8 cellular contexts compared by ENCODE assay signal in genomic region chr1:229558460-229559335, GRCh38. TPM values are rescaled to one million over a fixed set of nuclear protein-coding genes. Genes with fewer than 3 reads are reported as not detected.
A peak's percentile ranks its signal among the peaks of the same experiment; 100 is the strongest.
DNase-seq lines count a peak whose midpoint lies in the region; ATAC-seq, FAIRE-seq and TF ChIP-seq lines count a peak whose summit lies in the region.

Gene ABCB10, minus strand, starts transcription at chr1:229558707. Its CDS starts 55 bp downstream, at chr1:229558652.

- H3K9me3 ChIP-seq in keratinocyte (ENCODE audit: control insufficient read depth, low read depth, low read length) = no peaks in the 10 kb centered on the region

- peak within 1 kb of the TSS; percentile 59 to 79 (median 67) for H3K4me3 ChIP-seq in keratinocyte (ENCODE audit: control insufficient read depth in 2 of 3, extremely low read depth in 1 of 3, insufficient read depth in 2 of 3, low read depth in 1 of 3, low read length in 3 of 3)

- DNase-seq in AML-193 (lab: John Stamatoyannopoulos, UW) (peak; percentile 93 to 95), NCI-H345 treated with DMSO at 0.1 percent for 48 hours (lab: John Stamatoyannopoulos, UW; ENCODE audit: unreplicated experiment) (peak; percentile 94), cerebellar nuclear complex (lab: John Stamatoyannopoulos, UW) (peak; percentile 31 to 82), keratinocyte (ENCODE audit: low read depth, low spot score) (peak; percentile 73)
- peak; percentile 74 to 82 for DNase-seq in stimulated activated CD4-positive, alpha-beta T cell treated with anti-CD3 and anti-CD28 coated beads, Interleukin-15, amount 100 ng/mL, for 1 hour (ENCODE audit: low read depth in 1 of 2, low spot score in 1 of 2)

- H2AFZ ChIP-seq in keratinocyte (ENCODE audit: control insufficient read depth, low read length) = peak within 1 kb of the TSS; percentile 78

- no peaks in the 10 kb centered on the region for H3K36me3 ChIP-seq in keratinocyte (ENCODE audit: control insufficient read depth in 2 of 2, extremely low read depth in 1 of 2, insufficient read depth in 2 of 2, low read length in 2 of 2)

- peak within 1 kb of the TSS; percentile 83 for H3K4me2 ChIP-seq in keratinocyte (ENCODE audit: control insufficient read depth, extremely low read depth, insufficient read depth, low read depth, low read length)

- dilution Hi-C loops in keratinocyte (cut with MboI; ENCODE audit: extremely low pct_ligation_motif_present, low sequenced_read_pairs) = no loop called here

- TF ChIP-seq CTCF in keratinocyte (optimal IDR thresholded peaks at IDR 0.05 in 1 of 3, IDR thresholded peaks at IDR 0.05 in 1 of 3, conservative IDR thresholded peaks at IDR 0.05 in 1 of 3; ENCODE audit: extremely low read depth in 1 of 3, insufficient read depth in 2 of 3, low read length in 3 of 3) = peak; percentile 65 to 80 (median 75)

- H3K79me2 ChIP-seq in keratinocyte (ENCODE audit: control insufficient read depth, insufficient read depth, low read length) = peaks cover 31% of the 10 kb centered on the region

- FAIRE-seq in keratinocyte (lab: Jason Lieb, UNC) = peak; percentile 29

- no peaks in the 10 kb centered on the region for H3K27me3 ChIP-seq in keratinocyte (ENCODE audit: control insufficient read depth, extremely low read depth, insufficient read depth, low read length)

- peaks cover 11% of the 10 kb centered on the region for H3K4me1 ChIP-seq in keratinocyte (ENCODE audit: control insufficient read depth, extremely low read depth, insufficient read depth, low read length)

- H3K9ac ChIP-seq in keratinocyte (ENCODE audit: control insufficient read depth, extremely low read depth, insufficient read depth, low read length) = peak within 1 kb of the TSS; percentile 66

- no peaks in the 10 kb centered on the region for H4K20me1 ChIP-seq in keratinocyte (ENCODE audit: control insufficient read depth, extremely low read depth, insufficient read depth, low read length)

- peak within 1 kb of the TSS; percentile 43 for H3K27ac ChIP-seq in keratinocyte (ENCODE audit: control insufficient read depth, insufficient read depth, low read length)

- no peaks in the 10 kb centered on the region for H3K9me1 ChIP-seq in keratinocyte (ENCODE audit: control insufficient read depth, extremely low read depth, insufficient read depth, low read length)

- ATAC-seq in GM19025 (IDR thresholded peaks at IDR 0.05; ENCODE audit: low read depth, unreplicated experiment) (peak; percentile 78), HG03342 (IDR thresholded peaks at IDR 0.05; ENCODE audit: unreplicated experiment) (peak; percentile 73)
- peak; percentile 79 to 84 for ATAC-seq in activated CD4-positive, CD25-positive, alpha-beta regulatory T cell treated with anti-CD3 and anti-CD28 coated beads, Interleukin-2, amount 50 U/mL, for 24 hours

RNA-seq across cellular contexts. Expression of gene ABCB10, which starts in this region (rescaled TPM):
- 8.8 to 14.3 TPM (median 10.8 TPM) in 3 replicates for polyA plus RNA-seq in keratinocyte
- polyA plus RNA-seq in keratinocyte (2011; ENCODE audit: low read depth) = 1.9 TPM
- polyA plus RNA-seq in keratinocyte (2011; cell fraction: cytosol; rRNA removed) = 5.7 and 8.1 TPM in 2 replicates
- polyA plus RNA-seq in keratinocyte (2011; cell fraction: nucleus; rRNA removed) = 15.8 and 16.9 TPM in 2 replicates
- polyA plus RNA-seq in keratinocyte (2012; ENCODE audit: low replicate concordance) = 5.9 and 9.5 TPM in 2 replicates
- polyA minus RNA-seq in keratinocyte = 10.9 to 12.1 TPM (median 11.8 TPM) in 3 replicates
- polyA minus RNA-seq in keratinocyte (2011; cell fraction: cytosol; rRNA and poly(A)+ RNA removed) = 9.4 TPM
- polyA minus RNA-seq in keratinocyte (2011; cell fraction: nucleus; rRNA and poly(A)+ RNA removed) = 10.0 and 16.4 TPM in 2 replicates

Comparison
In these comparisons a context has a peak if more than half of its experiments do, and no peak if none do; other contexts are left out.
1. Peak in every context shown above with its lines: DNase-seq, ATAC-seq, H3K4me3 ChIP-seq and H3K27ac ChIP-seq.